26 cellular contexts compared by ENCODE assay signal in the genomic region with DNA sequence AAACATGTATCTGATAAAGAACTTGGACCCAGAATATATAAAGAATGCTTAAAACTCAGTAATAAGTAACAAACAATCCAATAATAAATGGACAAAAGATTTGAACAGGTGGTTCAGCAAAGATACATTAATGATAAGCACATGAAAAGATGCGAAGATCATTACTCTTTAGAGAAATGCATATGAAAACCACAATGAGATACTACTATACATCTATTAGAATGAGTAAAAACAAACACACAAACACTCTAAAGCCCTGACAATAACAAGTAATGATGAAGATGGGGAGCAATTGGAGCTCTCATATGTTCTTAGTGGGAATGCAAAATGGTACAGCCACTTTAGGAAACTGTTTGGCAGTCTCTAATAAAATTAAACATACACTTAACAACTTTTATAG.
"Had no signal": no experiment of that assay in that cellular context is flagged by ENCODE, and none has a peak within 500 bp of the region (broad histone marks: within the 10 kb centered on the region; RNA-seq: fewer than 3 reads in every experiment).

No MANE protein-coding gene starts in this region.

- FAIRE-seq: urothelium cell line had no signal

- ATAC-seq: stimulated activated effector memory CD8-positive, alpha-beta T cell treated with anti-CD3 and anti-CD28 coated beads, Interleukin-12 subunit alpha, Interleukin-12 subunit beta, amount 100 ng/mL, for 72 hours; stimulated activated memory B cell treated with anti-CD40 and anti-IgM and Interleukin-4, amounts not matched to agents 10 μg/mL and 1 μg/mL and 100 μg/mL, for 72 hours; stimulated activated naive B cell treated with anti-CD40 and anti-IgM and Interleukin-4, amounts not matched to agents 10 μg/mL and 1 μg/mL and 100 μg/mL, for 72 hours; stimulated activated naive CD8-positive, alpha-beta T cell treated with anti-CD3 and anti-CD28 coated beads, Interleukin-15, amount 100 ng/mL, for 72 hours; stimulated activated naive CD8-positive, alpha-beta T cell treated with anti-CD3 and anti-CD28 coated beads, Interleukin-15, Interleukin-2, amounts not matched to agents 100 U/mL and 50 U/mL, for 24 hours; upper lobe of right lung had no signal

- H3K4me1 ChIP-seq: testis, uterus had no signal

- H3K9me3 ChIP-seq: stomach, suprapubic skin, testis, thoracic aorta, thyroid gland, tibial artery, tibial nerve, transverse colon, upper lobe of left lung, upper lobe of right lung, uterus, vagina had no signal

- H3K4me3 ChIP-seq: stomach, suprapubic skin, testis, thoracic aorta, thyroid gland, tibial artery, tibial nerve, transverse colon, upper lobe of left lung, upper lobe of right lung, uterus, vagina had no signal

- H3K36me3 ChIP-seq: stomach, suprapubic skin, thoracic aorta, thyroid gland, tibial artery, tibial nerve, transverse colon, upper lobe of left lung, upper lobe of right lung, uterus, vagina had no signal

- H3K27ac ChIP-seq: stomach, suprapubic skin, testis, thoracic aorta, thyroid gland, tibial artery, tibial nerve, transverse colon, upper lobe of left lung, upper lobe of right lung, uterus, vagina had no signal

- DNase-seq: stimulated activated CD4-positive, alpha-beta T cell treated with anti-CD3 and anti-CD28 coated beads, Interleukin-2, amount 100 ng/mL, for 48 hours; stimulated activated CD4-positive, alpha-beta T cell treated with anti-CD3 and anti-CD28 coated beads, Interleukin-4, amount 100 ng/mL, for 1 hour; stimulated activated CD4-positive, alpha-beta T cell treated with anti-CD3 and anti-CD28 coated beads, Interleukin-4, amount 100 ng/mL, for 24 hours; stimulated activated CD4-positive, alpha-beta T cell treated with anti-CD3 and anti-CD28 coated beads, Interleukin-4, amount 100 ng/mL, for 4 hours; stimulated activated naive B cell treated with anti-CD40 and anti-IgM and Interleukin-4, amounts not matched to agents 10 μg/mL and 1 μg/mL and 100 μg/mL, for 72 hours; stimulated activated naive CD4-positive, alpha-beta T cell; stimulated activated naive CD4-positive, alpha-beta T cell treated with Interleukin-2 at 50 U/mL for 16 hours; stimulated activated naive CD8-positive, alpha-beta T cell treated with anti-CD3 and anti-CD28 coated beads, Interleukin-15, amount 100 ng/mL, for 72 hours; stimulated activated naive CD8-positive, alpha-beta T cell treated with anti-CD3 and anti-CD28 coated beads, Interleukin-15, Interleukin-2, amounts not matched to agents 100 U/mL and 50 U/mL, for 24 hours; stomach; substantia nigra; testis; thyroid gland; tibial artery; transverse colon; trophoblast cell; upper lobe of left lung; uterus had no signal
